In the genomic region with DNA sequence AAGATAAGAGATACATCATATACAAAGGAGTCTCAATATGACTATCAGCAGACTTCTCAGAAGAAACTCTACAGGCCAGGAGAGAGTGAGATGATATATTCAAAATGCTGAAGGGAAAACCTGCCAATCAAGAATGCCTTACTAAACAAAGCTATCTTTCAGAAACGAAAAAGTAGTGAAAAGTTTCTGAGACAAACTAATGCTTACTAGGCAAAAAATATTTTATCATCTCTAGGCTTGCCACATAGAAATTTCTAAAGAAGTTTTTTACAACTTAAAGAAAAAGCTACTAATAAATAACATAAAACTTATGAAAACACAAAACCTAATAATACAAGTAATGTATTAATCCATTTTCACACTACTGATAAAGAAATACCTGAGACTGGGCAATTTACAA, we compare ENCODE assay signal across 24 cellular contexts. TPM values are rescaled to one million over a fixed set of nuclear protein-coding genes. Genes with fewer than 3 reads are reported as not detected.
DNase-seq lines count a peak whose midpoint lies in the region; ATAC-seq, FAIRE-seq and TF ChIP-seq lines count a peak whose summit lies in the region.
"Had no signal": no experiment of that assay in that cellular context is flagged by ENCODE, and none has a peak within 500 bp of the region (broad histone marks: within the 10 kb centered on the region; RNA-seq: fewer than 3 reads in every experiment).

No MANE protein-coding gene starts in this region.

- in situ Hi-C loops in HepG2 (cut with HindIII; ENCODE audit: extremely low pct_ligation_motif_present, low pct_unique_long_range_greater_than_20kb) (no loop called here), K562 (cut with MboI) (no loop called here)

- H4K20me1 ChIP-seq in HepG2 (ENCODE audit: insufficient read depth, low read length) (no peaks in the 10 kb centered on the region), K562 (replicated peaks; ENCODE audit: control insufficient read depth, insufficient read depth, low read length) (no peaks in the 10 kb centered on the region)
- H4K20me1 ChIP-seq: BLaER1 had no signal

- no peak overlapping the region for H3K4me3 ChIP-seq in HepG2 (replicated peaks in 1 of 3; ENCODE audit: insufficient read depth in 1 of 3, low read depth in 2 of 3, low read length in 3 of 3)
- H3K4me3 ChIP-seq in right lobe of liver = no peak overlapping the region
- H3K4me3 ChIP-seq in K562 = no peak overlapping the region
- H3K4me3 ChIP-seq: BLaER1, GM12878 had no signal

- DNase-seq in HepG2 (ENCODE audit: low spot score) = no peak
- no peak for DNase-seq in right lobe of liver
- no peak for DNase-seq in K562 (ENCODE audit: extremely low read depth in 1 of 4, low spot score in 3 of 4)
- DNase-seq in NAMALWA (ENCODE audit: low spot score) = no peak
- no peak for DNase-seq in T-helper 9 cell
- DNase-seq: ACHN; BE2C; C1 segment of cervical spinal cord; CD4-positive, alpha-beta memory T cell; CD4-positive, CD25-positive, alpha-beta regulatory T cell; CD8-positive, alpha-beta memory T cell; COR-L47; DMS 273 treated with DMSO at 0.1 percent for 48 hours; DMS153; DMS53; DMS79; DND-41; EL; GDM1 had no signal

- no peak for TF ChIP-seq CTCF in HepG2 (CRISPR knock-in tag; IDR thresholded peaks at IDR 0.05)
- no peak for TF ChIP-seq CTCF in right lobe of liver (IDR thresholded peaks at IDR 0.05)
- no peak for TF ChIP-seq CTCF in K562 (IDR thresholded peaks at IDR 0.05 in 2 of 3, conservative IDR thresholded peaks at IDR 0.05 in 1 of 3; ENCODE audit: insufficient read depth in 2 of 3, low read depth in 1 of 3, low read length in 3 of 3)

- BruUV-seq in HepG2 (replicated peaks; lab: Mats Ljungman, UMichigan) (no TSS peak), K562 (replicated peaks; lab: Mats Ljungman, UMichigan) (no TSS peak)

- H3K27me3 ChIP-seq in HepG2 (ENCODE audit: control insufficient read depth in 1 of 2, insufficient read depth in 2 of 2, low read length in 2 of 2) (no peaks in the 10 kb centered on the region), right lobe of liver (no peaks in the 10 kb centered on the region), K562 (ENCODE audit: control insufficient read depth in 2 of 2, insufficient read depth in 2 of 2, low read length in 2 of 2) (no peaks in the 10 kb centered on the region)
- H3K27me3 ChIP-seq: BE2C, BLaER1 had no signal

- POLR2A ChIA-PET in HepG2 (lab: Yijun Ruan, JAX) (no interaction called here), K562 (lab: Yijun Ruan, JAX) (no interaction called here)

- H3K4me1 ChIP-seq in HepG2 (ENCODE audit: insufficient read depth, low read length) = no peaks in the 10 kb centered on the region
- no peaks in the 10 kb centered on the region for H3K4me1 ChIP-seq in right lobe of liver
- H3K4me1 ChIP-seq in K562 (replicated peaks in 1 of 2; ENCODE audit: control insufficient read depth in 2 of 2, insufficient read depth in 2 of 2, low read length in 2 of 2) = no peaks in the 10 kb centered on the region
- H3K4me1 ChIP-seq: BE2C, BLaER1 had no signal

- 0% methylated on average over 1 of the region's 1 CpG for WGBS in HepG2 (ENCODE audit: low lambda C conversion rate)
- WGBS in right lobe of liver (ENCODE audit: insufficient coverage, low coverage, low lambda C conversion rate, missing lambda C conversion rate) = 77% methylated on average over 1 of the region's 1 CpG
- 6% methylated on average over 1 of the region's 1 CpG for WGBS in K562 (ENCODE audit: insufficient coverage, low coverage, missing lambda C conversion rate)

- ATAC-seq in HepG2 (no peak), right lobe of liver (no peak), K562 (no peak)
- ATAC-seq: GM12878 had no signal

- intact Hi-C loops in HepG2 (cut with micrococcal nuclease; ENCODE audit: unreplicated experiment) (no loop called here), right lobe of liver (cut with DNase I) (no loop called here), K562 (cut with micrococcal nuclease) (no loop called here)

- no peak overlapping the region for H3K9ac ChIP-seq in HepG2 (ENCODE audit: insufficient read depth, low read depth, low read length)
- no peak overlapping the region for H3K9ac ChIP-seq in K562 (ENCODE audit: insufficient read depth in 1 of 2, low read depth in 2 of 2, low read length in 2 of 2)
- H3K9ac ChIP-seq: BLaER1 had no signal

- TF ChIP-seq POLR2A in HepG2 (IDR thresholded peaks at IDR 0.05; ENCODE audit: insufficient read depth in 1 of 2, low read depth in 2 of 2, low read length in 2 of 2) (no peak), right lobe of liver (IDR thresholded peaks at IDR 0.05) (no peak), K562 (conservative IDR thresholded peaks at IDR 0.05) (no peak)

- H3K27ac ChIP-seq in HepG2 (ENCODE audit: extremely low read length, insufficient read depth, low read length) (no peak overlapping the region), right lobe of liver (no peak overlapping the region), K562 (ENCODE audit: extremely low read depth, low read depth, low read length) (no peak overlapping the region)
- H3K27ac ChIP-seq: 22Rv1, BLaER1 had no signal

- CTCF ChIA-PET in HepG2 (lab: Yijun Ruan, JAX; ENCODE audit: low intra/inter-chr PET ratio, low total read pairs) (no interaction called here), K562 (lab: Yijun Ruan, JAX; ENCODE audit: low intra/inter-chr PET ratio) (no interaction called here)

- FAIRE-seq in HepG2 (lab: Jason Lieb, UNC) = no peak
- FAIRE-seq in K562 (lab: Jason Lieb, UNC) = no peak
- FAIRE-seq: GM12878, GM12892, GM18507 had no signal

- no peak for TF ChIP-seq RAD21 in HepG2 (CRISPR knock-in tag; IDR thresholded peaks at IDR 0.05)
- no peak for TF ChIP-seq RAD21 in K562 (CRISPR knock-in tag; conservative IDR thresholded peaks at IDR 0.05 in 1 of 2, IDR thresholded peaks at IDR 0.05 in 1 of 2)

- H3K79me2 ChIP-seq in HepG2 (ENCODE audit: insufficient read depth, low read length) (no peaks in the 10 kb centered on the region), K562 (ENCODE audit: control insufficient read depth, insufficient read depth, low read length) (no peaks in the 10 kb centered on the region)

- TF ChIP-seq EP300 in HepG2 (IDR thresholded peaks at IDR 0.05; ENCODE audit: low read depth in 2 of 2, low read length in 2 of 2) = no peak
- no peak for TF ChIP-seq EP300 in HepG2 (CRISPR knock-in tag; IDR thresholded peaks at IDR 0.05; ENCODE audit: borderline replicate concordance)
- TF ChIP-seq EP300 in K562 (IDR thresholded peaks at IDR 0.05; ENCODE audit: low read length) = no peak

- H3K4me2 ChIP-seq in HepG2 (ENCODE audit: low read depth, low read length) (no peak overlapping the region), K562 (ENCODE audit: insufficient read depth, low read length) (no peak overlapping the region)
- H3K4me2 ChIP-seq: BLaER1 had no signal

- H3K36me3 ChIP-seq in HepG2 (replicated peaks in 1 of 2; ENCODE audit: control insufficient read depth in 1 of 2, insufficient read depth in 2 of 2, low read length in 2 of 2) (no peaks in the 10 kb centered on the region), right lobe of liver (no peaks in the 10 kb centered on the region), K562 (ENCODE audit: control insufficient read depth, insufficient read depth, low read length) (no peaks in the 10 kb centered on the region)
- H3K36me3 ChIP-seq: BE2C, BLaER1 had no signal

- H3K9me1 ChIP-seq in K562 (ENCODE audit: control insufficient read depth, insufficient read depth, low read length) = no peaks in the 10 kb centered on the region

- no peak overlapping the region for H2AFZ ChIP-seq in HepG2 (ENCODE audit: low read length)
- H2AFZ ChIP-seq in K562 (ENCODE audit: low read depth, low read length) = no peak overlapping the region

- H3K9me3 ChIP-seq in HepG2 (ENCODE audit: low read length) (peaks cover 41% of the 10 kb centered on the region), right lobe of liver (peaks cover 0 to 10% (median 3%) of the 10 kb centered on the region in 4 donors), K562 (replicated peaks; ENCODE audit: control insufficient read depth, insufficient read depth, low read depth, low read length) (no peaks in the 10 kb centered on the region; the same call in 1 of the 2 replicates)
- H3K9me3 ChIP-seq: BE2C had no signal

RNA-seq across cellular contexts. Expression of gene SPEF2, which starts 59.9 kb away (rescaled TPM):
- total RNA-seq in HepG2 (2016; rRNA removed; fragmentation: Illumina TruSeq; extraction: Trizol) (2.3 and 2.4 TPM in 2 replicates), right lobe of liver (1 to 10 TPM in 4 of 6 experiments, under 1 TPM in 2; 0.74 to 3.3 (median 2.0) TPM), K562 (2014; rRNA removed) (0.41 TPM in 1 of 2 replicates, not detected in the other), K562 (2014; rRNA removed; fragmentation: Illumina TruSeq; extraction: Trizol) (0.13 and 0.62 TPM in 2 replicates), K562 (2015; rRNA removed; fragmentation: Illumina TruSeq; extraction: Trizol) (0.18 and 0.64 TPM in 2 replicates), K562 (2021) (0.24 and 0.29 TPM in 2 replicates)
- total RNA-seq in HepG2 (2016; cell fraction: cytosol; rRNA removed; fragmentation: Illumina TruSeq; extraction: Trizol; ENCODE audit: low read depth) = 0.26 and 0.61 TPM in 2 replicates
- 2.0 and 2.3 TPM in 2 replicates for total RNA-seq in HepG2 (2016; cell fraction: insoluble cytoplasmic fraction; rRNA removed; fragmentation: Illumina TruSeq; extraction: Trizol)
- 0.68 and 1.0 TPM in 2 replicates for total RNA-seq in HepG2 (2016; cell fraction: membrane; rRNA removed; fragmentation: Illumina TruSeq; extraction: Trizol)
- 5.9 and 7.1 TPM in 2 replicates for total RNA-seq in HepG2 (2016; cell fraction: nucleus; rRNA removed; fragmentation: Illumina TruSeq; extraction: Trizol)
- polyA plus RNA-seq in HepG2 (2011; rRNA removed) (1.2 and 1.5 TPM in 2 replicates), K562 (2011; rRNA removed) (0.07 and 0.24 TPM in 2 replicates), K562 (2014; fragmentation: Illumina TruSeq; extraction: Trizol) (0.15 and 0.22 TPM in 2 replicates), K562 (2014; fragmentation: Nextera tagmentation; extraction: Ambion mirVana) (under 1 TPM; 0.11 to 0.20 TPM), K562 (2014; rRNA removed) (0.22 TPM in 1 of 2 replicates, not detected in the other)
- 0.38 and 0.60 TPM in 2 replicates for polyA plus RNA-seq in HepG2 (2011; cell fraction: cytosol; rRNA removed)
- 2.7 and 3.1 TPM in 2 replicates for polyA plus RNA-seq in HepG2 (2011; cell fraction: nucleus; rRNA removed)
- 0.63 and 1.4 TPM in 2 replicates for polyA plus RNA-seq in HepG2 (2012)
- polyA plus RNA-seq in HepG2 (2016; cell fraction: cytosol; fragmentation: Illumina TruSeq; extraction: Trizol; ENCODE audit: low read depth) = 0.10 and 0.26 TPM in 2 replicates
- 1.6 and 1.8 TPM in 2 replicates for polyA plus RNA-seq in HepG2 (2016; cell fraction: insoluble cytoplasmic fraction; fragmentation: Illumina TruSeq; extraction: Trizol; ENCODE audit: low read depth)
- 0.18 and 0.49 TPM in 2 replicates for polyA plus RNA-seq in HepG2 (2016; cell fraction: membrane; fragmentation: Illumina TruSeq; extraction: Trizol; ENCODE audit: low read depth)
- polyA plus RNA-seq in HepG2 (2016; cell fraction: nucleus; fragmentation: Illumina TruSeq; extraction: Trizol; ENCODE audit: insufficient read depth, low read depth) = 4.1 and 6.5 TPM in 2 replicates
- 0.87 and 1.2 TPM in 2 replicates for polyA minus RNA-seq in HepG2 (2011; rRNA and poly(A)+ RNA removed; ENCODE audit: low replicate concordance)
- 1.5 and 2.0 TPM in 2 replicates for polyA minus RNA-seq in HepG2 (2011; cell fraction: cytosol; rRNA and poly(A)+ RNA removed)
- 7.7 and 8.6 TPM in 2 replicates for polyA minus RNA-seq in HepG2 (2011; cell fraction: nucleus; rRNA and poly(A)+ RNA removed)
- total RNA-seq in K562 (2011; cell fraction: chromatin; rRNA removed; ENCODE audit: low replicate concordance) = 0.21 and 1.5 TPM in 2 replicates
- total RNA-seq in K562 (2011; cell fraction: nucleolus; rRNA removed) = 0.53 TPM in 1 of 2 replicates, not detected in the other
- 0.31 TPM in 1 of 2 replicates, not detected in the other for total RNA-seq in K562 (2011; cell fraction: nucleoplasm; rRNA removed)
- 0.07 TPM in 1 of 2 replicates, not detected in the other for polyA plus RNA-seq in K562 (2011; cell fraction: cytosol; rRNA removed)
- polyA plus RNA-seq in K562 (2011; cell fraction: nucleus; rRNA removed) = 0.14 TPM in 2 replicates
- 0.18 and 0.89 TPM in 2 replicates for polyA plus RNA-seq in K562 (2012)
- 0.18 TPM in 1 of 2 replicates, not detected in the other for polyA minus RNA-seq in K562 (2011; rRNA and poly(A)+ RNA removed)
- polyA minus RNA-seq in K562 (2011; cell fraction: cytosol; rRNA and poly(A)+ RNA removed) = not detected in 2 replicates
- 0.11 and 0.27 TPM in 2 replicates for polyA minus RNA-seq in K562 (2011; cell fraction: nucleus; rRNA and poly(A)+ RNA removed)

Comparison
In these comparisons a context has a peak if more than half of its experiments do, and no peak if none do; other contexts are left out.
1. Of the 241 proteins assayed by ChIP-seq in both HepG2 and K562: peak only in HepG2: none; only in K562: MAFG; in both: MAFF and MAFK; in neither: 238.